In the genomic region with DNA sequence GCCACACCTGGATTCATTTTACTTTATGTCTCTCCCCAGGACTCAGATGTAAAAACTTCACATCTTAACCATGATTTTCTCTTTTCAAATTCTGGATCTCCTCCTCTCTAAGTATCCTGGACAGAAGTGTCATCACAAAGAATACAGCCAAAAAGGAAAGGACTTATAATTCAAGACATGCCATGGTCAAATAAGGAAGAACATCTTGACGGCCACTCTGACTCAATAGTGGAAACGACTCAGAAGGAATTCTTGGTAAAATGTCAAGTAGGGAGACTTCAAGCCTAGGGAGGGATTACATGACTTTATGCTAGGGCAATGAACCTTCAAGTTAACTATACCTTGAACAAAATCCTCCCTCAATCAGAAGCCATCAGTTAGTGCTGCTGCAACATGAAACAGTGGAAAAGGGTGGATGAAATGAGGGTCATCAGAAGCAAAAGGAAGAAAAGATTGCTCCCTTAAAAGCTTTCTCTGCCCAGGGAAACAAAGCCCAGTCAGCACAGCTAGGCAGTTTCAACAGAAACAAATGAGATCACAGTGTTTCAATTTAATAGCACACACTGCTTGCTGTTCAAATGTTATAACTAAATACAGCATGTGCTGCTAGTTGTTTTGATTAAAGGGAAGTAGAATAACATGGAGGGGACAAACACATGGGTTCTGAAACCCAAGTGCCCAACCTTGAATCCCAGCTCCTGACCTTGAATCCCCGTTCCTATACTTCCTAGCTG, we compare ENCODE assay signal across 14 cellular contexts.
DNase-seq lines count a peak whose midpoint lies in the region; ATAC-seq and TF ChIP-seq lines count a peak whose summit lies in the region.
"Had no signal": no experiment of that assay in that cellular context is flagged by ENCODE, and none has a peak within 500 bp of the region (broad histone marks: within the 10 kb centered on the region; RNA-seq: fewer than 3 reads in every experiment).

No MANE protein-coding gene starts in this region.

- DNase-seq in GM03348 (ENCODE audit: low spot score) = peak; percentile 74
- no peak for DNase-seq in smooth muscle cell (lab: John Stamatoyannopoulos, UW; ENCODE audit: unreplicated experiment)
- DNase-seq in islet precursor cell = no peak
- no peak for DNase-seq in endodermal cell
- no peak for DNase-seq in GM19240 (ENCODE audit: insufficient read length, low spot score)
- no peak for DNase-seq in stimulated activated naive CD8-positive, alpha-beta T cell treated with anti-CD3 and anti-CD28 coated beads, Interleukin-15, Interleukin-2, amounts not matched to agents 100 U/mL and 50 U/mL, for 24 hours
- DNase-seq: activated CD4-positive, alpha-beta T cell treated with anti-CD3 and anti-CD28 coated beads, Interleukin-2, amount 10 ng/mL, durations not matched to agents 24 days and 14 days; foreskin melanocyte; NCI-H1092; NCI-H748 treated with DMSO at 0.1 percent for 48 hours had no signal

- TF ChIP-seq CTCF in gastroesophageal sphincter (IDR thresholded peaks at IDR 0.05) = no peak
- TF ChIP-seq CTCF in smooth muscle cell (IDR thresholded peaks at IDR 0.05; ENCODE audit: borderline replicate concordance, insufficient read depth, poor library complexity, severe bottlenecking) = no peak
- no peak for TF ChIP-seq CTCF in endodermal cell (conservative IDR thresholded peaks at IDR 0.05)

- H3K9me3 ChIP-seq in gastroesophageal sphincter (no peaks in the 10 kb centered on the region), smooth muscle cell (replicated peaks; ENCODE audit: low read depth) (no peaks in the 10 kb centered on the region), endodermal cell (ENCODE audit: control insufficient read depth, low read length) (no peaks in the 10 kb centered on the region)

- H3K79me2 ChIP-seq in smooth muscle cell (ENCODE audit: low read depth) = no peaks in the 10 kb centered on the region

- H2AFZ ChIP-seq in smooth muscle cell (ENCODE audit: low read depth) = no peak overlapping the region

- TF ChIP-seq EP300 in gastroesophageal sphincter (IDR thresholded peaks at IDR 0.05) = no peak

- no peaks in the 10 kb centered on the region for H3K27me3 Mint-ChIP-seq in endodermal cell (ENCODE audit: insufficient read depth)
- H3K27me3 Mint-ChIP-seq: activated CD4-positive, alpha-beta T cell treated with anti-CD3 and anti-CD28 coated beads, Interleukin-2, amount 10 ng/mL, durations not matched to agents 24 days and 14 days; activated naive CD8-positive, alpha-beta T cell; memory B cell had no signal

- ATAC-seq in gastroesophageal sphincter = peak; percentile 72
- no peak for ATAC-seq in stimulated activated naive CD8-positive, alpha-beta T cell treated with anti-CD3 and anti-CD28 coated beads, Interleukin-15, Interleukin-2, amounts not matched to agents 100 U/mL and 50 U/mL, for 24 hours

- H3K4me3 Mint-ChIP-seq in endodermal cell = no peak overlapping the region
- H3K4me3 Mint-ChIP-seq: activated CD4-positive, alpha-beta T cell treated with anti-CD3 and anti-CD28 coated beads, Interleukin-2, amount 10 ng/mL, durations not matched to agents 24 days and 14 days; activated naive CD8-positive, alpha-beta T cell; memory B cell had no signal

- H3K9ac ChIP-seq in smooth muscle cell (ENCODE audit: low read depth) (no peak overlapping the region), endodermal cell (ENCODE audit: extremely low read depth, low read length, poor library complexity, severe bottlenecking) (no peak overlapping the region)

- H3F3A ChIP-seq in smooth muscle cell (ENCODE audit: low read depth) = no peaks in the 10 kb centered on the region

- no peak overlapping the region for H3K27ac Mint-ChIP-seq in endodermal cell
- H3K27ac Mint-ChIP-seq: activated CD4-positive, alpha-beta T cell treated with anti-CD3 and anti-CD28 coated beads, Interleukin-2, amount 10 ng/mL, durations not matched to agents 24 days and 14 days; activated naive CD8-positive, alpha-beta T cell; memory B cell had no signal

- peak overlapping the region; percentile 59 for H3K4me2 ChIP-seq in smooth muscle cell

- H3K36me3 ChIP-seq in gastroesophageal sphincter (peaks cover 0 to 9% of the 10 kb centered on the region in 2 donors), smooth muscle cell (ENCODE audit: low read depth) (no peaks in the 10 kb centered on the region), endodermal cell (ENCODE audit: control insufficient read depth, insufficient read depth, low read length) (peaks cover 3% of the 10 kb centered on the region)

- no peaks in the 10 kb centered on the region for H3K9me3 Mint-ChIP-seq in endodermal cell

- H3K27ac ChIP-seq in angular gyrus (ENCODE audit: low read depth, low read length) = peak overlapping the region; percentile 72
- H3K27ac ChIP-seq in gastroesophageal sphincter = peak overlapping the region in 3 of 4 donors; percentile 9 to 68 (median 58)
- H3K27ac ChIP-seq in smooth muscle cell (ENCODE audit: low read depth) = peak overlapping the region; percentile 17
- no peak overlapping the region for H3K27ac ChIP-seq in endodermal cell (ENCODE audit: low read depth, low read length)

- peaks cover 10% of the 10 kb centered on the region for H3K36me3 Mint-ChIP-seq in endodermal cell (ENCODE audit: low read depth)
- H3K36me3 Mint-ChIP-seq: activated naive CD8-positive, alpha-beta T cell; memory B cell had no signal

- H3K4me3 ChIP-seq in gastroesophageal sphincter (no peak overlapping the region), smooth muscle cell (no peak overlapping the region), endodermal cell (ENCODE audit: low read length) (no peak overlapping the region)

- WGBS in gastroesophageal sphincter (ENCODE audit: low coverage in 1 of 2), 2 donors = 18 to 38% methylated on average over 2 to 3 of the region's 3 CpGs
- WGBS in smooth muscle cell (ENCODE audit: low lambda C conversion rate) = 40% methylated on average over 3 of the region's 3 CpGs
- WGBS in endodermal cell (ENCODE audit: insufficient coverage in 1 of 2, insufficient read length in 1 of 2), 2 experiments = 94 to 95% methylated on average over 2 to 3 of the region's 3 CpGs

- H3K4me1 ChIP-seq in gastroesophageal sphincter (peaks cover 0 to 7% (median 0%) of the 10 kb centered on the region in 3 donors), smooth muscle cell (ENCODE audit: low read depth) (no peaks in the 10 kb centered on the region), endodermal cell (ENCODE audit: control insufficient read depth, insufficient read depth, low read length) (no peaks in the 10 kb centered on the region)

- H3K4me1 Mint-ChIP-seq in endodermal cell = no peaks in the 10 kb centered on the region
- H3K4me1 Mint-ChIP-seq: memory B cell had no signal

- no peaks in the 10 kb centered on the region for H4K20me1 ChIP-seq in smooth muscle cell (ENCODE audit: low read depth)

- H3K27me3 ChIP-seq in gastroesophageal sphincter (no peaks in the 10 kb centered on the region), smooth muscle cell (ENCODE audit: low read depth) (no peaks in the 10 kb centered on the region), endodermal cell (ENCODE audit: control insufficient read depth, insufficient read depth, low read length, poor library complexity, severe bottlenecking) (no peaks in the 10 kb centered on the region)

- no peak for TF ChIP-seq POLR2A in gastroesophageal sphincter (IDR thresholded peaks at IDR 0.05)
